15 cellular contexts compared by ENCODE assay signal in genomic region chr12:30013051-30013450, GRCh38.
"Had no signal": no experiment of that assay in that cellular context is flagged by ENCODE, and none has a peak within 500 bp of the region (broad histone marks: within the 10 kb centered on the region; RNA-seq: fewer than 3 reads in every experiment).

No MANE protein-coding gene starts in this region.

- H3K36me3 ChIP-seq: heart left ventricle, left ventricle myocardium inferior, stomach, thoracic aorta, upper lobe of right lung had no signal

- H3K4me1 Mint-ChIP-seq: activated CD4-positive, alpha-beta T cell treated with anti-CD3 and anti-CD28 coated beads, Interleukin-2, amount 10 ng/mL, durations not matched to agents 7 days and 5 days; memory B cell; naive thymus-derived CD8-positive, alpha-beta T cell had no signal

- DNase-seq: activated CD4-positive, alpha-beta T cell treated with anti-CD3 and anti-CD28 coated beads, Interleukin-2, amount 10 ng/mL, durations not matched to agents 7 days and 5 days; activated CD8-positive, alpha-beta memory T cell treated with anti-CD3 and anti-CD28 coated beads for 24 hours; aorta; cerebellar nuclear complex; effector CD8-positive, alpha-beta T cell; heart left ventricle; kidney; left ventricle myocardium inferior; naive thymus-derived CD8-positive, alpha-beta T cell; stimulated activated CD4-positive, alpha-beta T cell treated with anti-CD3 and anti-CD28 coated beads, Interleukin-2, amount 100 ng/mL, for 24 hours; stomach; T-helper 2 cell; upper lobe of right lung had no signal

- H3K9me3 Mint-ChIP-seq: activated CD4-positive, alpha-beta T cell treated with anti-CD3 and anti-CD28 coated beads, Interleukin-2, amount 10 ng/mL, durations not matched to agents 7 days and 5 days had no signal

- H3K9me3 ChIP-seq: heart left ventricle, stomach, thoracic aorta, upper lobe of right lung had no signal

- H3K27ac Mint-ChIP-seq: activated CD4-positive, alpha-beta T cell treated with anti-CD3 and anti-CD28 coated beads, Interleukin-2, amount 10 ng/mL, durations not matched to agents 7 days and 5 days; memory B cell; naive thymus-derived CD8-positive, alpha-beta T cell had no signal

- H3K27me3 Mint-ChIP-seq: activated CD4-positive, alpha-beta T cell treated with anti-CD3 and anti-CD28 coated beads, Interleukin-2, amount 10 ng/mL, durations not matched to agents 7 days and 5 days; memory B cell had no signal

- H3K4me3 ChIP-seq: heart left ventricle, left ventricle myocardium inferior, stomach, thoracic aorta, upper lobe of right lung had no signal

- H3K27me3 ChIP-seq: heart left ventricle, stomach, upper lobe of right lung had no signal

- H3K4me3 Mint-ChIP-seq: activated CD4-positive, alpha-beta T cell treated with anti-CD3 and anti-CD28 coated beads, Interleukin-2, amount 10 ng/mL, durations not matched to agents 7 days and 5 days; memory B cell; naive thymus-derived CD8-positive, alpha-beta T cell had no signal

- H3K36me3 Mint-ChIP-seq: memory B cell; naive thymus-derived CD8-positive, alpha-beta T cell had no signal

- H3K4me1 ChIP-seq: heart left ventricle, left ventricle myocardium inferior, upper lobe of right lung had no signal
